9 cellular contexts compared by ENCODE assay signal in the genomic region with DNA sequence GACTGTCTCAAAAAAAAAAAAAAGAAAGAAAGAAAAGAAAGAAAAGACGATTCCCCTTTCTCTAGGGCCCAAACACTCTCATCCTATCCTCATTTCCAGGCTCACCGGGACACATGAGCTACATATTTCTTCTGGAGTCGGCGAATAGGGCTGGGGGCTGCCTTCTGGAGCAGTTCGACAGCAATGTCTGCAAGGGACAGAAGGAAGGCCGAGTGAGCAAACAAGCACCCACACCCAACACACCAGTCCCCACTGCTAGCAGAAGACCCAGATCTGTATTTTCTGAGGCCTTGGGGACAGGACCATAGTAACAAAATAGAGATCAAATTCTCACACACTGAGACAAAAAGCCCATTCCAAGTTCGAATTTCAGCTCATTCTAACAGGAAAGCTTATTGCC. TPM values are rescaled to one million over a fixed set of nuclear protein-coding genes. Genes with fewer than 3 reads are reported as not detected.
DNase-seq lines count a peak whose midpoint lies in the region; ATAC-seq and TF ChIP-seq lines count a peak whose summit lies in the region.
"Had no signal": no experiment of that assay in that cellular context is flagged by ENCODE, and none has a peak within 500 bp of the region (broad histone marks: within the 10 kb centered on the region; RNA-seq: fewer than 3 reads in every experiment).

No MANE protein-coding gene starts in this region.

- H3K27me3 Mint-ChIP-seq in naive thymus-derived CD4-positive, alpha-beta T cell: no peaks in the 10 kb centered on the region

- DNase-seq in AG04449 (ENCODE audit: low read depth, low spot score) (no peak), breast epithelium (ENCODE audit: low spot score in 2 of 2) (no peak), NCI-H2081 (lab: John Stamatoyannopoulos, UW) (no peak), mucosa of descending colon (no peak)
- DNase-seq in naive thymus-derived CD4-positive, alpha-beta T cell: no peak

- peaks cover 40 to 67% (median 61%) of the 10 kb centered on the region in 7 donors for H3K4me1 Mint-ChIP-seq in naive thymus-derived CD4-positive, alpha-beta T cell

- peaks cover 0 to 3% (median 0%) of the 10 kb centered on the region in 11 donors for H3K9me3 Mint-ChIP-seq in naive thymus-derived CD4-positive, alpha-beta T cell

- CTCF ChIA-PET in AG04449 (lab: Yijun Ruan, JAX): interaction anchor here (0.7 to 9.4 kb wide), 13 partner anchors 9 to 195 kb away, joined by 3 to 154 read pairs (median 6); partner anchors contain the start of genes CFAP65 and NHEJ1
- CTCF ChIA-PET in naive thymus-derived CD4-positive, alpha-beta T cell (lab: Charles Lee): interaction anchor here (0.7 to 7.2 kb wide), 13 partner anchors 14 to 120 kb away, joined by 3 to 54 read pairs (median 4); partner anchors contain the start of genes DNAJB2, NHEJ1 and ZFAND2B

- H3K9me3 ChIP-seq in HUES64 (ENCODE audit: insufficient read depth, low read depth, low read length) (no peaks in the 10 kb centered on the region), breast epithelium (no peaks in the 10 kb centered on the region), mucosa of descending colon (no peaks in the 10 kb centered on the region)
- H3K9me3 ChIP-seq in naive thymus-derived CD4-positive, alpha-beta T cell (ENCODE audit: control insufficient read depth in 2 of 3, low read length in 3 of 3): no peaks in the 10 kb centered on the region

- H3K36me3 ChIP-seq in HUES64 (ENCODE audit: insufficient read depth, low read length): peaks cover 18% of the 10 kb centered on the region
- no peaks in the 10 kb centered on the region for H3K36me3 ChIP-seq in breast epithelium
- H3K36me3 ChIP-seq in naive thymus-derived CD4-positive, alpha-beta T cell (ENCODE audit: control insufficient read depth in 2 of 3, insufficient read depth in 3 of 3, low read length in 3 of 3): peaks cover 13 to 47% (median 21%) of the 10 kb centered on the region in 3 experiments
- no peaks in the 10 kb centered on the region for H3K36me3 ChIP-seq in mucosa of descending colon (ENCODE audit: low read depth)

- no peaks in the 10 kb centered on the region for H3K27me3 ChIP-seq in HUES64 (ENCODE audit: insufficient read depth, low read length)
- no peaks in the 10 kb centered on the region for H3K27me3 ChIP-seq in breast epithelium
- no peaks in the 10 kb centered on the region for H3K27me3 ChIP-seq in naive thymus-derived CD4-positive, alpha-beta T cell (ENCODE audit: control insufficient read depth in 2 of 2, insufficient read depth in 2 of 2, low read length in 2 of 2)

- H3K4me3 Mint-ChIP-seq in naive thymus-derived CD4-positive, alpha-beta T cell: peak overlapping the region; percentile 85 to 99 (median 94)

- no peak for TF ChIP-seq CTCF in AG04449 (IDR thresholded peaks at IDR 0.05; ENCODE audit: insufficient read depth, low read length, missing control alignments)
- TF ChIP-seq CTCF in breast epithelium (IDR thresholded peaks at IDR 0.05): no peak
- TF ChIP-seq CTCF in mucosa of descending colon (IDR thresholded peaks at IDR 0.05): no peak

- no peak overlapping the region for H3K9ac ChIP-seq in HUES64 (ENCODE audit: low read depth, low read length)

- POLR2A ChIA-PET in AG04449 (lab: Yijun Ruan, JAX): interaction anchor here (1.0 to 1.6 kb wide), 2 partner anchors 25 to 31 kb away, joined by 3 to 10 read pairs; partner anchors contain the start of gene ZFAND2B
- POLR2A ChIA-PET in naive thymus-derived CD4-positive, alpha-beta T cell (lab: Charles Lee): interaction anchor here (0.7 to 10.4 kb wide), 16 partner anchors 11 to 213 kb away, joined by 3 to 343 read pairs (median 14); partner anchors contain the start of genes ABCB6, ANKZF1, ATG9A and DNAJB2

- H3K27ac Mint-ChIP-seq in naive thymus-derived CD4-positive, alpha-beta T cell: peak overlapping the region; percentile 86 to 100 (median 90)

- no peak for ATAC-seq in naive thymus-derived CD4-positive, alpha-beta T cell
- no peak for ATAC-seq in GM18511 (IDR thresholded peaks at IDR 0.05; ENCODE audit: unreplicated experiment)
- ATAC-seq in HG03469 (IDR thresholded peaks at IDR 0.05; ENCODE audit: unreplicated experiment): no peak
- no peak for ATAC-seq in mucosa of descending colon

- no peak overlapping the region for H3K27ac ChIP-seq in HUES64 (ENCODE audit: low read depth, low read length)
- H3K27ac ChIP-seq in breast epithelium: peak overlapping the region; percentile 97 to 99
- peak overlapping the region; percentile 96 for H3K27ac ChIP-seq in naive thymus-derived CD4-positive, alpha-beta T cell (ENCODE audit: low read depth, low read length)

- H3K4me1 ChIP-seq in HUES64 (ENCODE audit: insufficient read depth, low read length) (peaks cover 10% of the 10 kb centered on the region; the same call in 1 of the 2 replicates), breast epithelium (peaks cover 0 to 19% of the 10 kb centered on the region in 2 donors), mucosa of descending colon (ENCODE audit: low read depth) (peaks cover 30% of the 10 kb centered on the region)
- peaks cover 41 to 44% of the 10 kb centered on the region in 2 donors for H3K4me1 ChIP-seq in naive thymus-derived CD4-positive, alpha-beta T cell (ENCODE audit: control insufficient read depth in 2 of 2, insufficient read depth in 2 of 2, low read length in 2 of 2)

- peaks cover 9 to 19% (median 12%) of the 10 kb centered on the region in 5 donors for H3K36me3 Mint-ChIP-seq in naive thymus-derived CD4-positive, alpha-beta T cell

- intact Hi-C loops in breast epithelium (cut with DNase I; ENCODE audit: low total_unique reads): loop anchor here (10.0 kb wide), 1 partner anchor 509 kb away; no protein-coding TSS in a partner anchor
- intact Hi-C loops in naive thymus-derived CD4-positive, alpha-beta T cell (cut with micrococcal nuclease): loop anchor here (5.0 kb wide), 4 partner anchors 322 to 958 kb away; partner anchors contain the start of genes GMPPA (in 2 of the 2), AAMP (in 1 of the 2), ARPC2 (in 1 of the 2) and PNKD (in 1 of the 2)
- intact Hi-C loops in mucosa of descending colon (cut with DNase I, micrococcal nuclease): no loop called here

- 92% methylated on average over 7 of the region's 7 CpGs for WGBS in HUES64

- TF ChIP-seq POLR2A in breast epithelium (IDR thresholded peaks at IDR 0.05): no peak

- H3K4me3 ChIP-seq in AG04449 (ENCODE audit: low read depth, low read length) (peak overlapping the region; percentile 84), HUES64 (ENCODE audit: low read length) (peak overlapping the region; percentile 66), breast epithelium (peak overlapping the region in 2 of 3 donors; percentile 90 to 92), mucosa of descending colon (no peak overlapping the region)
- peak overlapping the region; percentile 97 for H3K4me3 ChIP-seq in naive thymus-derived CD4-positive, alpha-beta T cell (ENCODE audit: low read length)

RNA-seq across cellular contexts. Expression of gene CNPPD1, which starts 1.2 kb away (rescaled TPM):
- 26.3 TPM for polyA plus RNA-seq in HUES64 (2013, experiment 1 of 2)
- 22.8 TPM for polyA plus RNA-seq in HUES64 (2013, experiment 2 of 2)
- total RNA-seq in breast epithelium: 10 to 100 TPM; 37.0 to 60.3 (median 37.2) TPM
- 10 to 100 TPM; 48.2 to 77.6 (median 64.5) TPM for total RNA-seq in naive thymus-derived CD4-positive, alpha-beta T cell
- 10 to 100 TPM; 48.2 to 68.7 TPM for polyA plus RNA-seq in naive thymus-derived CD4-positive, alpha-beta T cell
- total RNA-seq in mucosa of descending colon: 100 to 1,000 TPM in 2 of 3 donors, 10 to 100 TPM in 1; 90.4 to 138 (median 110) TPM

RNA-seq across cellular contexts. Expression of gene RETREG2, which starts 2.6 kb away (rescaled TPM):
- 46.8 TPM for polyA plus RNA-seq in HUES64 (2013, experiment 1 of 2)
- 48.8 TPM for polyA plus RNA-seq in HUES64 (2013, experiment 2 of 2)
- total RNA-seq in breast epithelium: 10 to 100 TPM; 58.7 to 79.7 (median 66.3) TPM
- 100 to 1,000 TPM in 2 of 5 experiments, 10 to 100 TPM in 3; 70.2 to 124 (median 90.9) TPM for total RNA-seq in naive thymus-derived CD4-positive, alpha-beta T cell
- 10 to 100 TPM; 58.5 to 62.4 TPM for polyA plus RNA-seq in naive thymus-derived CD4-positive, alpha-beta T cell
- 100 to 1,000 TPM; 110 to 159 (median 110) TPM for total RNA-seq in mucosa of descending colon

RNA-seq across cellular contexts. Expression of gene SLC23A3, which starts 5.7 kb away (rescaled TPM):
- polyA plus RNA-seq in HUES64 (2013, experiment 1 of 2): not detected
- 0.13 TPM for polyA plus RNA-seq in HUES64 (2013, experiment 2 of 2)
- 1 to 10 TPM in 2 of 3 donors, under 1 TPM in 1; 0.48 to 3.4 (median 2.0) TPM for total RNA-seq in breast epithelium
- 1 to 10 TPM in 4 of 5 experiments, under 1 TPM in 1; 0.69 to 8.6 (median 3.0) TPM for total RNA-seq in naive thymus-derived CD4-positive, alpha-beta T cell
- under 1 TPM in 1 of 2 donors, not detected in 1; 0.08 TPM for polyA plus RNA-seq in naive thymus-derived CD4-positive, alpha-beta T cell
- 10 to 100 TPM in 1 of 3 donors, 1 to 10 TPM in 2; 5.8 to 13.6 (median 7.6) TPM for total RNA-seq in mucosa of descending colon
- total RNA-seq: RPMI7951 had no signal

RNA-seq across cellular contexts. Expression of gene NHEJ1, which starts 14.9 kb away (rescaled TPM):
- polyA plus RNA-seq in HUES64 (2013, experiment 1 of 2): 22.7 TPM
- polyA plus RNA-seq in HUES64 (2013, experiment 2 of 2): 20.2 TPM
- total RNA-seq in breast epithelium (10 to 100 TPM; 13.4 to 19.8 (median 17.6) TPM), mucosa of descending colon (10 to 100 TPM; 31.9 to 63.6 (median 41.7) TPM)
- 10 to 100 TPM; 11.4 to 24.0 (median 17.9) TPM for total RNA-seq in naive thymus-derived CD4-positive, alpha-beta T cell
- 10 to 100 TPM; 24.5 to 32.7 TPM for polyA plus RNA-seq in naive thymus-derived CD4-positive, alpha-beta T cell

RNA-seq across cellular contexts. Expression of gene ZFAND2B, which starts 31.1 kb away (rescaled TPM):
- 14.8 TPM for polyA plus RNA-seq in HUES64 (2013, experiment 1 of 2)
- polyA plus RNA-seq in HUES64 (2013, experiment 2 of 2): 16.7 TPM
- total RNA-seq in breast epithelium: 10 to 100 TPM; 43.6 to 52.0 (median 45.0) TPM
- 10 to 100 TPM; 50.1 to 79.5 (median 71.3) TPM for total RNA-seq in naive thymus-derived CD4-positive, alpha-beta T cell
- polyA plus RNA-seq in naive thymus-derived CD4-positive, alpha-beta T cell: 10 to 100 TPM; 72.4 to 90.7 TPM
- total RNA-seq in mucosa of descending colon: 10 to 100 TPM; 59.6 to 88.5 (median 66.0) TPM

Comparison
In these comparisons a context has a peak if more than half of its experiments do, and no peak if none do; other contexts are left out.
1. intact Hi-C loops: an anchor here in breast epithelium (10.0 kb wide) and naive thymus-derived CD4-positive, alpha-beta T cell (5.0 kb wide); none called in mucosa of descending colon.